24 cellular contexts compared by ENCODE assay signal in the genomic region with DNA sequence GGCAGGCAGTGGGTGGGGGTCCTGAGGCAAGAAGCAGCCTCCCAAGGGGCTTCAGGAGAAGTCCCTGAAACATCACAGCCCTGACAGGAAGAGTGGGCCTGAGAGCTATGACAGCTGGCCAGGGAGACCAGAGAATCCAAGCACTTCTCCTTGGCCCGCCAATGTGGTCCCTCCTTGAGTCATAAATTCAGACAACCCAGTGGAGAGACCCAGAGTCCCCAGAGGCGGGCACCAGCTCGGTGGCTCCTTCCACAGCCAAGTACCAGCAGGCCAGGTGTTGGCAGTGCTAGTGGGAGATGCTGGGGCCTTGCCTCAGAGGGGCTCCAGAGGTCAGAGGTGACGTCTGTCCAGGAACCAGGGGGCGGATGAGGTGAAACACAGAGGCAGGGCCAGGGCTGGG. TPM values are rescaled to one million over a fixed set of nuclear protein-coding genes. Genes with fewer than 3 reads are reported as not detected.
DNase-seq lines count a peak whose midpoint lies in the region; ATAC-seq, FAIRE-seq and TF ChIP-seq lines count a peak whose summit lies in the region.
"Had no signal": no experiment of that assay in that cellular context is flagged by ENCODE, and none has a peak within 500 bp of the region (broad histone marks: within the 10 kb centered on the region; RNA-seq: fewer than 3 reads in every experiment).

No MANE protein-coding gene starts in this region.

- POLR2A ChIA-PET in GM12878 (lab: Charles Lee) = interaction anchor here (0.8 to 2.3 kb wide), 5 partner anchors 10 to 81 kb away, joined by 3 to 10 read pairs (median 3); a partner anchor contains a TSS

- H3K4me3 Mint-ChIP-seq in IgD-negative memory B cell (peak overlapping the region in 3 of 4 donors; percentile 92 to 100 (median 94)), neural crest cell (peak overlapping the region; percentile 69)
- no peak overlapping the region for H3K4me3 Mint-ChIP-seq in natural killer cell treated with Interleukin-12 subunit alpha and Interleukin-12 subunit beta and Interleukin-15 and Interleukin-18, amount 100 ng/mL, for 72 hours
- H3K4me3 Mint-ChIP-seq: brain; CD4-positive, alpha-beta memory T cell; type B pancreatic cell had no signal

- H3K27me3 Mint-ChIP-seq in IgD-negative memory B cell (no peaks in the 10 kb centered on the region), neural crest cell (ENCODE audit: low read depth) (no peaks in the 10 kb centered on the region)
- no peaks in the 10 kb centered on the region for H3K27me3 Mint-ChIP-seq in natural killer cell treated with Interleukin-12 subunit alpha and Interleukin-12 subunit beta and Interleukin-15 and Interleukin-18, amount 100 ng/mL, for 72 hours
- H3K27me3 Mint-ChIP-seq: CD4-positive, alpha-beta memory T cell; type B pancreatic cell had no signal

- H3K36me3 Mint-ChIP-seq in IgD-negative memory B cell (peaks cover 4% of the 10 kb centered on the region), neural crest cell (ENCODE audit: low read depth) (peaks cover 11% of the 10 kb centered on the region)
- H3K36me3 Mint-ChIP-seq in natural killer cell treated with Interleukin-12 subunit alpha and Interleukin-12 subunit beta and Interleukin-15 and Interleukin-18, amount 100 ng/mL, for 72 hours = peaks cover 4% of the 10 kb centered on the region

- no peak for FAIRE-seq in GM12878 (lab: Jason Lieb, UNC)
- FAIRE-seq: colon had no signal

- SMC1A ChIA-PET in GM12878 (lab: Charles Lee; ENCODE audit: uncharacterized antibody, unreplicated experiment) = interaction anchor here (0.8 to 1.8 kb wide), 4 partner anchors 13 to 122 kb away, joined by 3 to 6 read pairs (median 4); a partner anchor contains a TSS

- no peak for ATAC-seq in GM12878
- ATAC-seq in natural killer cell treated with Interleukin-12 subunit alpha and Interleukin-12 subunit beta and Interleukin-15 and Interleukin-18, amount 100 ng/mL, for 72 hours = no peak

- RAD21 ChIA-PET in GM12878 (lab: Charles Lee; ENCODE audit: unreplicated experiment) = interaction anchor here (1.1 to 1.8 kb wide), 2 partner anchors 56 to 107 kb away, joined by 3 to 8 read pairs; no protein-coding TSS in a partner anchor

- H3K79me2 ChIP-seq in GM12878 (ENCODE audit: control insufficient read depth, insufficient read depth, low read length) = peaks cover 51% of the 10 kb centered on the region

- no peak for DNase-seq in GM12878 (ENCODE audit: low read depth, low spot score)
- no peak for DNase-seq in neural crest cell (ENCODE audit: low read depth, low spot score)
- no peak for DNase-seq in natural killer cell treated with Interleukin-12 subunit alpha and Interleukin-12 subunit beta and Interleukin-15 and Interleukin-18, amount 100 ng/mL, for 72 hours (ENCODE audit: low spot score)
- no peak for DNase-seq in A172 (ENCODE audit: low spot score)
- no peak for DNase-seq in 8988T
- DNase-seq: activated CD4-positive, alpha-beta T cell treated with anti-CD3 and anti-CD28 coated beads for 48 hours; CD4-positive, alpha-beta memory T cell; esophagus squamous epithelium; GDM1; hypothalamus; KG1; NCI-H1092 treated with DMSO at 0.1 percent for 48 hours; NCI-H2029; NCI-H226; NCI-H774; stimulated activated CD4-positive, alpha-beta T cell treated with anti-CD3 and anti-CD28 coated beads, Interleukin-4, amount 100 ng/mL, for 24 hours had no signal

- CTCF ChIA-PET in GM12878 (lab: Yijun Ruan, JAX) = interaction anchor here (3.2 to 6.2 kb wide), 4 partner anchors 10 to 56 kb away, joined by 17 to 38 read pairs (median 32); a partner anchor contains a TSS

- no peak for TF ChIP-seq EP300 in GM12878 (IDR thresholded peaks at IDR 0.05; ENCODE audit: borderline replicate concordance in 1 of 2, control insufficient read depth in 1 of 2, low read depth in 2 of 2, low read length in 2 of 2)

- no TSS peak for BruUV-seq in GM12878 (replicated peaks; lab: Mats Ljungman, UMichigan)

- H3K4me1 ChIP-seq in BLaER1 = peaks cover 78% of the 10 kb centered on the region
- peaks cover 49% of the 10 kb centered on the region for H3K4me1 ChIP-seq in GM12878 (ENCODE audit: control insufficient read depth, insufficient read depth, low read length)

- H4K20me1 ChIP-seq in BLaER1 (peaks cover 23% of the 10 kb centered on the region), GM12878 (ENCODE audit: control insufficient read depth, insufficient read depth) (no peaks in the 10 kb centered on the region)

- peak overlapping the region; percentile 69; the same call in 1 of the 2 replicates for H2AFZ ChIP-seq in GM12878 (ENCODE audit: control insufficient read depth, low read depth, low read length)

- TF ChIP-seq POLR2A in GM12878 (IDR thresholded peaks at IDR 0.05; ENCODE audit: low read depth, low read length) = no peak

- intact Hi-C loops in GM12878 (cut with micrococcal nuclease; ENCODE audit: unreplicated experiment) = no loop called here

- H3K4me2 ChIP-seq in BLaER1 = peak overlapping the region; percentile 98
- H3K4me2 ChIP-seq in GM12878 (ENCODE audit: control insufficient read depth, insufficient read depth) = peak overlapping the region; percentile 97

- H3K27ac Mint-ChIP-seq in IgD-negative memory B cell (peak overlapping the region; percentile 92 to 99 (median 98)), neural crest cell (ENCODE audit: unreplicated experiment) (no peak overlapping the region)
- H3K27ac Mint-ChIP-seq in natural killer cell treated with Interleukin-12 subunit alpha and Interleukin-12 subunit beta and Interleukin-15 and Interleukin-18, amount 100 ng/mL, for 72 hours = peak overlapping the region in 1 of 2 donors; percentile 50
- H3K27ac Mint-ChIP-seq: activated T-helper 2 cell treated with anti-CD3 and anti-CD28 coated beads, Interferon-gamma antibody, Interleukin-2, Interleukin-4, amounts not matched to agents 10 μg/mL and 5 μg/mL and 100 μg/mL, durations not matched to agents 14 hours and 24 hours and 36 hours; type B pancreatic cell had no signal

- WGBS in GM12878 (ENCODE audit: insufficient coverage, insufficient replicate concordance, low lambda C conversion rate, missing lambda C conversion rate) = 40% methylated on average over 5 of the region's 5 CpGs

- H3K9me3 ChIP-seq in BLaER1 (no peaks in the 10 kb centered on the region), GM12878 (replicated peaks; ENCODE audit: control insufficient read depth, insufficient read depth, low read length) (no peaks in the 10 kb centered on the region)
- H3K9me3 ChIP-seq: esophagus squamous epithelium, gastrocnemius medialis, SJSA1 had no signal

- peak overlapping the region; percentile 99 for H3K27ac ChIP-seq in BLaER1
- H3K27ac ChIP-seq in GM12878 (ENCODE audit: control insufficient read depth, insufficient read depth) = peak overlapping the region; percentile 87
- H3K27ac ChIP-seq: SJSA1 had no signal

- H3K4me1 Mint-ChIP-seq in IgD-negative memory B cell = peaks cover 30 to 42% (median 35%) of the 10 kb centered on the region in 3 donors
- peaks cover 19% of the 10 kb centered on the region for H3K4me1 Mint-ChIP-seq in neural crest cell
- H3K4me1 Mint-ChIP-seq in natural killer cell treated with Interleukin-12 subunit alpha and Interleukin-12 subunit beta and Interleukin-15 and Interleukin-18, amount 100 ng/mL, for 72 hours (ENCODE audit: low read depth in 2 of 2) = peaks cover 17 to 38% of the 10 kb centered on the region in 2 donors

- TF ChIP-seq CTCF in GM12878 (IDR thresholded peaks at IDR 0.05 in 2 of 3, conservative IDR thresholded peaks at IDR 0.05 in 1 of 3; ENCODE audit: control insufficient read depth in 2 of 3, extremely low read depth in 1 of 3, insufficient read depth in 1 of 3, low read depth in 3 of 3, low read length in 3 of 3) = no peak
- no peak for TF ChIP-seq CTCF in neural crest cell (conservative IDR thresholded peaks at IDR 0.05)

- in situ Hi-C loops in GM12878 (cut with MboI) = no loop called here

- TF ChIP-seq RAD21 in GM12878 (IDR thresholded peaks at IDR 0.05; ENCODE audit: insufficient read depth, low read depth, low read length) = no peak

- H3K9me3 Mint-ChIP-seq in IgD-negative memory B cell (no peaks in the 10 kb centered on the region), neural crest cell (no peaks in the 10 kb centered on the region)
- H3K9me3 Mint-ChIP-seq in natural killer cell treated with Interleukin-12 subunit alpha and Interleukin-12 subunit beta and Interleukin-15 and Interleukin-18, amount 100 ng/mL, for 72 hours = no peaks in the 10 kb centered on the region
- H3K9me3 Mint-ChIP-seq: activated T-helper 2 cell treated with anti-CD3 and anti-CD28 coated beads, Interferon-gamma antibody, Interleukin-2, Interleukin-4, amounts not matched to agents 10 μg/mL and 5 μg/mL and 100 μg/mL, durations not matched to agents 14 hours and 24 hours and 36 hours; CD4-positive, alpha-beta memory T cell; type B pancreatic cell had no signal

- H3K27me3 ChIP-seq in BLaER1 (no peaks in the 10 kb centered on the region), GM12878 (replicated peaks in 1 of 2; ENCODE audit: control insufficient read depth in 2 of 2, insufficient read depth in 2 of 2, low read length in 1 of 2) (no peaks in the 10 kb centered on the region)
- H3K27me3 ChIP-seq: esophagus squamous epithelium, gastrocnemius medialis, SJSA1 had no signal

- H3K36me3 ChIP-seq in BLaER1 = peaks cover 78% of the 10 kb centered on the region
- peaks cover 17 to 37% of the 10 kb centered on the region in 2 experiments; a peak in 3 of 4 replicates for H3K36me3 ChIP-seq in GM12878 (ENCODE audit: control insufficient read depth in 2 of 2, insufficient read depth in 2 of 2, low read length in 1 of 2)

- H3K4me3 ChIP-seq in BLaER1 (peak overlapping the region; percentile 91), GM12878 (no peak overlapping the region)
- H3K4me3 ChIP-seq: esophagus squamous epithelium, gastrocnemius medialis, SJSA1 had no signal

- H3K9ac ChIP-seq in BLaER1 (peak overlapping the region; percentile 99), GM12878 (ENCODE audit: control insufficient read depth, insufficient read depth, low read length) (peak overlapping the region; percentile 90)

RNA-seq across cellular contexts. Expression of a gene that starts 1.6 kb away (rescaled TPM):
- polyA plus RNA-seq in IgD-negative memory B cell = 154 TPM
- total RNA-seq in GM12878 (2013; cell fraction: nucleolus; rRNA removed) = 146 and 175 TPM in 2 replicates
- 48.8 and 52.6 TPM in 2 replicates for total RNA-seq in GM12878 (2014; rRNA removed)
- total RNA-seq in GM12878 (2014; rRNA removed; fragmentation: Illumina TruSeq; extraction: Trizol) = 16.4 and 17.7 TPM in 2 replicates
- 95.3 and 107 TPM in 2 replicates for total RNA-seq in GM12878 (2021)
- polyA plus RNA-seq in GM12878 (2011; ENCODE audit: low read depth) = 36.3 TPM
- polyA plus RNA-seq in GM12878 (2011; rRNA removed) = 26.3 and 51.5 TPM in 2 replicates
- 68.7 and 85.6 TPM in 2 replicates for polyA plus RNA-seq in GM12878 (2011; cell fraction: cytosol; rRNA removed)
- polyA plus RNA-seq in GM12878 (2011; cell fraction: nucleus; rRNA removed) = 247 and 263 TPM in 2 replicates
- 84.1 and 86.7 TPM in 2 replicates for polyA plus RNA-seq in GM12878 (2012)
- 42.7 and 47.0 TPM in 2 replicates for polyA plus RNA-seq in GM12878 (2014; fragmentation: Illumina TruSeq; extraction: Trizol)
- polyA plus RNA-seq in GM12878 (2014; fragmentation: Nextera tagmentation; extraction: Ambion mirVana) = 1 to 10 TPM; 6.6 to 8.0 TPM
- 89.0 and 112 TPM in 2 replicates for polyA plus RNA-seq in GM12878 (2014; rRNA removed)
- 10 to 100 TPM; 53.7 to 68.5 TPM for polyA plus RNA-seq in GM12878 (2016; fragmentation: Nextera tagmentation; extraction: Ambion mirVana)
- 19.3 and 39.3 TPM in 2 replicates for polyA minus RNA-seq in GM12878 (2011; rRNA and poly(A)+ RNA removed)
- polyA minus RNA-seq in GM12878 (2011; cell fraction: cytosol; rRNA and poly(A)+ RNA removed) = 25.3 and 28.3 TPM in 2 replicates
- polyA minus RNA-seq in GM12878 (2011; cell fraction: nucleus; rRNA and poly(A)+ RNA removed) = 35.3 and 49.6 TPM in 2 replicates
- total RNA-seq in neural crest cell = 10.5 and 11.4 TPM in 2 replicates
- 10 to 100 TPM; 10.0 to 18.0 TPM for total RNA-seq in natural killer cell treated with Interleukin-12 subunit alpha and Interleukin-12 subunit beta and Interleukin-15 and Interleukin-18, amount 100 ng/mL, for 72 hours
- 0.19 and 1.7 TPM in 2 replicates for total RNA-seq in A172 (2014; rRNA removed; shearing (Covaris generic))

RNA-seq across cellular contexts. Expression of a gene that starts 5.6 kb away (rescaled TPM):
- polyA plus RNA-seq in IgD-negative memory B cell = 74.2 TPM
- 139 and 149 TPM in 2 replicates for total RNA-seq in GM12878 (2013; cell fraction: nucleolus; rRNA removed)
- 184 and 215 TPM in 2 replicates for total RNA-seq in GM12878 (2014; rRNA removed)
- 56.3 and 59.3 TPM in 2 replicates for total RNA-seq in GM12878 (2014; rRNA removed; fragmentation: Illumina TruSeq; extraction: Trizol)
- 136 and 149 TPM in 2 replicates for total RNA-seq in GM12878 (2021)
- 86.4 TPM for polyA plus RNA-seq in GM12878 (2011; ENCODE audit: low read depth)
- 83.0 and 114 TPM in 2 replicates for polyA plus RNA-seq in GM12878 (2011; rRNA removed)
- polyA plus RNA-seq in GM12878 (2011; cell fraction: cytosol; rRNA removed) = 164 and 232 TPM in 2 replicates
- 533 and 587 TPM in 2 replicates for polyA plus RNA-seq in GM12878 (2011; cell fraction: nucleus; rRNA removed)
- 160 and 166 TPM in 2 replicates for polyA plus RNA-seq in GM12878 (2012)
- polyA plus RNA-seq in GM12878 (2014; fragmentation: Illumina TruSeq; extraction: Trizol) = 36.1 and 59.5 TPM in 2 replicates
- polyA plus RNA-seq in GM12878 (2014; fragmentation: Nextera tagmentation; extraction: Ambion mirVana) = 10 to 100 TPM; 32.7 to 67.6 TPM
- 176 and 216 TPM in 2 replicates for polyA plus RNA-seq in GM12878 (2014; rRNA removed)
- polyA plus RNA-seq in GM12878 (2016; fragmentation: Nextera tagmentation; extraction: Ambion mirVana) = 100 to 1,000 TPM in 1 of 2 experiments, 10 to 100 TPM in 1; 85.9 to 101 TPM
- 125 and 201 TPM in 2 replicates for polyA minus RNA-seq in GM12878 (2011; rRNA and poly(A)+ RNA removed)
- polyA minus RNA-seq in GM12878 (2011; cell fraction: cytosol; rRNA and poly(A)+ RNA removed) = 40.6 and 85.2 TPM in 2 replicates
- polyA minus RNA-seq in GM12878 (2011; cell fraction: nucleus; rRNA and poly(A)+ RNA removed) = 141 and 184 TPM in 2 replicates
- 125 and 130 TPM in 2 replicates for total RNA-seq in neural crest cell
- total RNA-seq in natural killer cell treated with Interleukin-12 subunit alpha and Interleukin-12 subunit beta and Interleukin-15 and Interleukin-18, amount 100 ng/mL, for 72 hours = 100 to 1,000 TPM; 162 to 168 TPM
- total RNA-seq in A172 (2014; rRNA removed; shearing (Covaris generic)) = 153 and 154 TPM in 2 replicates

RNA-seq across cellular contexts. Expression of a gene that starts 13.8 kb away (rescaled TPM):
- polyA plus RNA-seq in IgD-negative memory B cell = 16.3 TPM
- 37.7 and 45.6 TPM in 2 replicates for total RNA-seq in GM12878 (2013; cell fraction: nucleolus; rRNA removed)
- total RNA-seq in GM12878 (2014; rRNA removed) = 15.5 and 18.2 TPM in 2 replicates
- 6.2 and 7.6 TPM in 2 replicates for total RNA-seq in GM12878 (2014; rRNA removed; fragmentation: Illumina TruSeq; extraction: Trizol)
- total RNA-seq in GM12878 (2021) = 30.3 and 36.6 TPM in 2 replicates
- polyA plus RNA-seq in GM12878 (2011; ENCODE audit: low read depth) = 8.6 TPM
- 10.2 and 23.1 TPM in 2 replicates for polyA plus RNA-seq in GM12878 (2011; rRNA removed)
- 30.5 and 48.8 TPM in 2 replicates for polyA plus RNA-seq in GM12878 (2011; cell fraction: cytosol; rRNA removed)
- polyA plus RNA-seq in GM12878 (2011; cell fraction: nucleus; rRNA removed) = 173 and 211 TPM in 2 replicates
- 21.0 and 23.7 TPM in 2 replicates for polyA plus RNA-seq in GM12878 (2012)
- polyA plus RNA-seq in GM12878 (2014; fragmentation: Illumina TruSeq; extraction: Trizol) = 1.1 and 5.1 TPM in 2 replicates
- 1 to 10 TPM in 1 of 2 experiments, under 1 TPM in 1; 0.82 to 2.3 TPM for polyA plus RNA-seq in GM12878 (2014; fragmentation: Nextera tagmentation; extraction: Ambion mirVana)
- 33.3 and 47.9 TPM in 2 replicates for polyA plus RNA-seq in GM12878 (2014; rRNA removed)
- 10 to 100 TPM; 35.3 to 35.8 TPM for polyA plus RNA-seq in GM12878 (2016; fragmentation: Nextera tagmentation; extraction: Ambion mirVana)
- polyA minus RNA-seq in GM12878 (2011; rRNA and poly(A)+ RNA removed) = 15.1 and 21.8 TPM in 2 replicates
- 16.8 and 19.9 TPM in 2 replicates for polyA minus RNA-seq in GM12878 (2011; cell fraction: cytosol; rRNA and poly(A)+ RNA removed)
- polyA minus RNA-seq in GM12878 (2011; cell fraction: nucleus; rRNA and poly(A)+ RNA removed) = 27.6 and 54.2 TPM in 2 replicates
- total RNA-seq in neural crest cell = 129 and 147 TPM in 2 replicates
- total RNA-seq in natural killer cell treated with Interleukin-12 subunit alpha and Interleukin-12 subunit beta and Interleukin-15 and Interleukin-18, amount 100 ng/mL, for 72 hours = 10 to 100 TPM; 15.5 to 39.1 TPM
- total RNA-seq in A172 (2014; rRNA removed; shearing (Covaris generic)) = 189 and 215 TPM in 2 replicates

RNA-seq across cellular contexts. Expression of a gene that starts 37.7 kb away (rescaled TPM):
- polyA plus RNA-seq in IgD-negative memory B cell (0.54 TPM), GM12878 (2011; rRNA removed) (10.0 and 14.1 TPM in 2 replicates), GM12878 (2014; fragmentation: Illumina TruSeq; extraction: Trizol) (3.2 and 15.9 TPM in 2 replicates), GM12878 (2014; fragmentation: Nextera tagmentation; extraction: Ambion mirVana) (under 1 TPM; 0.18 to 0.62 TPM), GM12878 (2014; rRNA removed) (49.0 and 58.5 TPM in 2 replicates), GM12878 (2016; fragmentation: Nextera tagmentation; extraction: Ambion mirVana) (10 to 100 TPM; 36.5 to 38.0 TPM)
- total RNA-seq in GM12878 (2013; cell fraction: nucleolus; rRNA removed) = 33.1 and 35.4 TPM in 2 replicates
- total RNA-seq in GM12878 (2014; rRNA removed) (36.0 and 42.0 TPM in 2 replicates), GM12878 (2014; rRNA removed; fragmentation: Illumina TruSeq; extraction: Trizol) (16.8 and 19.2 TPM in 2 replicates), GM12878 (2021) (75.4 and 81.0 TPM in 2 replicates), neural crest cell (387 and 410 TPM in 2 replicates)
- 8.1 TPM for polyA plus RNA-seq in GM12878 (2011; ENCODE audit: low read depth)
- polyA plus RNA-seq in GM12878 (2011; cell fraction: cytosol; rRNA removed) = 12.3 and 18.9 TPM in 2 replicates
- 53.4 and 220 TPM in 2 replicates for polyA plus RNA-seq in GM12878 (2011; cell fraction: nucleus; rRNA removed)
- polyA plus RNA-seq in GM12878 (2012) = 13.9 and 24.5 TPM in 2 replicates
- 12.5 and 16.2 TPM in 2 replicates for polyA minus RNA-seq in GM12878 (2011; rRNA and poly(A)+ RNA removed)
- 13.1 and 13.9 TPM in 2 replicates for polyA minus RNA-seq in GM12878 (2011; cell fraction: cytosol; rRNA and poly(A)+ RNA removed)
- polyA minus RNA-seq in GM12878 (2011; cell fraction: nucleus; rRNA and poly(A)+ RNA removed) = 11.1 and 35.8 TPM in 2 replicates
- 10 to 100 TPM in 1 of 2 donors, 1 to 10 TPM in 1; 7.1 to 13.3 TPM for total RNA-seq in natural killer cell treated with Interleukin-12 subunit alpha and Interleukin-12 subunit beta and Interleukin-15 and Interleukin-18, amount 100 ng/mL, for 72 hours
- total RNA-seq in A172 (2014; rRNA removed; shearing (Covaris generic)) = 343 and 354 TPM in 2 replicates

RNA-seq across cellular contexts. Expression of a gene that starts 43.2 kb away (rescaled TPM):
- polyA plus RNA-seq in IgD-negative memory B cell = 4.5 TPM
- 77.1 and 93.7 TPM in 2 replicates for total RNA-seq in GM12878 (2013; cell fraction: nucleolus; rRNA removed)
- total RNA-seq in GM12878 (2014; rRNA removed) = 29.3 and 32.4 TPM in 2 replicates
- total RNA-seq in GM12878 (2014; rRNA removed; fragmentation: Illumina TruSeq; extraction: Trizol) = 22.6 and 26.2 TPM in 2 replicates
- 34.3 and 47.0 TPM in 2 replicates for total RNA-seq in GM12878 (2021)
- 40.4 TPM for polyA plus RNA-seq in GM12878 (2011; ENCODE audit: low read depth)
- polyA plus RNA-seq in GM12878 (2011; rRNA removed) = 26.7 and 37.8 TPM in 2 replicates
- polyA plus RNA-seq in GM12878 (2011; cell fraction: cytosol; rRNA removed) = 33.1 and 39.8 TPM in 2 replicates
- polyA plus RNA-seq in GM12878 (2011; cell fraction: nucleus; rRNA removed) = 225 and 240 TPM in 2 replicates
- polyA plus RNA-seq in GM12878 (2012) = 50.5 and 58.2 TPM in 2 replicates
- 10.7 and 27.6 TPM in 2 replicates for polyA plus RNA-seq in GM12878 (2014; fragmentation: Illumina TruSeq; extraction: Trizol)
- 10 to 100 TPM in 1 of 2 experiments, 1 to 10 TPM in 1; 3.3 to 11.1 TPM for polyA plus RNA-seq in GM12878 (2014; fragmentation: Nextera tagmentation; extraction: Ambion mirVana)
- 44.1 and 51.8 TPM in 2 replicates for polyA plus RNA-seq in GM12878 (2014; rRNA removed)
- polyA plus RNA-seq in GM12878 (2016; fragmentation: Nextera tagmentation; extraction: Ambion mirVana) = 10 to 100 TPM in 1 of 2 experiments, 1 to 10 TPM in 1; 9.0 to 14.5 TPM
- polyA minus RNA-seq in GM12878 (2011; rRNA and poly(A)+ RNA removed) = 11.3 and 19.0 TPM in 2 replicates
- polyA minus RNA-seq in GM12878 (2011; cell fraction: cytosol; rRNA and poly(A)+ RNA removed) = 10.3 and 14.2 TPM in 2 replicates
- polyA minus RNA-seq in GM12878 (2011; cell fraction: nucleus; rRNA and poly(A)+ RNA removed) = 25.0 and 38.2 TPM in 2 replicates
- total RNA-seq in neural crest cell = 96.3 and 98.4 TPM in 2 replicates
- total RNA-seq in natural killer cell treated with Interleukin-12 subunit alpha and Interleukin-12 subunit beta and Interleukin-15 and Interleukin-18, amount 100 ng/mL, for 72 hours = 100 to 1,000 TPM in 1 of 2 donors, 10 to 100 TPM in 1; 57.9 to 135 TPM
- total RNA-seq in A172 (2014; rRNA removed; shearing (Covaris generic)) = 21.8 and 28.7 TPM in 2 replicates
